ENCODE assay signal across 1 cellular context in genomic region chr11:61361686-61362541, GRCh38.
A peak's percentile ranks its signal among the peaks of the same experiment; 100 is the strongest.
TF ChIP-seq lines count a peak whose summit lies in the region.

A gene with protein sequence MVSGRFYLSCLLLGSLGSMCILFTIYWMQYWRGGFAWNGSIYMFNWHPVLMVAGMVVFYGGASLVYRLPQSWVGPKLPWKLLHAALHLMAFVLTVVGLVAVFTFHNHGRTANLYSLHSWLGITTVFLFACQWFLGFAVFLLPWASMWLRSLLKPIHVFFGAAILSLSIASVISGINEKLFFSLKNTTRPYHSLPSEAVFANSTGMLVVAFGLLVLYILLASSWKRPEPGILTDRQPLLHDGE (minus strand): TSS chr11:61361882. CDS start chr11:61356713, 5,169 bp downstream.
TSS of gene TMEM138 (plus strand) at chr11:61362374. CDS start at chr11:61364391, 2,017 bp downstream.

TF ChIP-seq in HepG2, 621 proteins besides CTCF, POLR2A, EP300 and RAD21 (continued from another document and continues in another):
- TF ChIP-seq ZNF557 (CRISPR knock-in tag; IDR thresholded peaks at IDR 0.05) (0 out of 2 replicates have a peak, but pooled peaks have one; percentile 44), NFAT5 (CRISPR knock-in tag; IDR thresholded peaks at IDR 0.05) (0 out of 2 replicates have a peak, but pooled peaks have one; percentile 23), ZNF383 (CRISPR knock-in tag; IDR thresholded peaks at IDR 0.05; ENCODE audit: borderline replicate concordance) (0 out of 2 replicates have a peak, but pooled peaks have one; percentile 74), ZIK1 (CRISPR knock-in tag; IDR thresholded peaks at IDR 0.05; ENCODE audit: borderline replicate concordance, low read depth) (0 out of 2 replicates have a peak, but pooled peaks have one; percentile 76), ZNF274 (CRISPR knock-in tag; IDR thresholded peaks at IDR 0.05) (peak; percentile 67; the same call in 1 of the 2 replicates), ZSCAN5A (CRISPR knock-in tag; IDR thresholded peaks at IDR 0.05; ENCODE audit: borderline replicate concordance) (0 out of 2 replicates have a peak, but pooled peaks have one; percentile 60), MLLT10 (CRISPR knock-in tag; IDR thresholded peaks at IDR 0.05) (no peak), SRSF4 (IDR thresholded peaks at IDR 0.05; ENCODE audit: low read depth, low read length, poor library complexity, severe bottlenecking) (no peak), ZSCAN31 (CRISPR knock-in tag; IDR thresholded peaks at IDR 0.05; ENCODE audit: low read depth) (0 out of 2 replicates have a peak, but pooled peaks have one; percentile 39), PHB2 (IDR thresholded peaks at IDR 0.05; ENCODE audit: partially characterized antibody) (no peak), RXRA (CRISPR knock-in tag; IDR thresholded peaks at IDR 0.05) (0 out of 2 replicates have a peak, but pooled peaks have one; percentile 60), ZMYM2 (CRISPR knock-in tag; IDR thresholded peaks at IDR 0.05) (no peak), NCOA1 (CRISPR knock-in tag; IDR thresholded peaks at IDR 0.05) (peak; percentile 87; the same call in 1 of the 2 replicates), ARID2 (CRISPR knock-in tag; IDR thresholded peaks at IDR 0.05; ENCODE audit: borderline replicate concordance) (0 out of 2 replicates have a peak, but pooled peaks have one; percentile 5), ZNF501 (CRISPR knock-in tag; IDR thresholded peaks at IDR 0.05) (peak; percentile 93), HMG20A (CRISPR knock-in tag; IDR thresholded peaks at IDR 0.05; ENCODE audit: borderline replicate concordance) (no peak), ZNF253 (CRISPR knock-in tag; IDR thresholded peaks at IDR 0.05; ENCODE audit: borderline replicate concordance) (peak; percentile 75; the same call in 1 of the 2 replicates), KLF13 (CRISPR knock-in tag; IDR thresholded peaks at IDR 0.05) (no peak), PHF20 (CRISPR knock-in tag; IDR thresholded peaks at IDR 0.05) (peak; percentile 78; the same call in 1 of the 2 replicates), NCOR1 (IDR thresholded peaks at IDR 0.05; ENCODE audit: borderline replicate concordance, low read length) (peak; percentile 19; the same call in 1 of the 2 replicates), CBFB (CRISPR knock-in tag; IDR thresholded peaks at IDR 0.05) (no peak; the same call in 1 of the 2 replicates), RXRB (CRISPR knock-in tag; IDR thresholded peaks at IDR 0.05; ENCODE audit: borderline replicate concordance) (peak; percentile 40), RBAK (CRISPR knock-in tag; IDR thresholded peaks at IDR 0.05) (no peak), BRD4 (CRISPR knock-in tag; IDR thresholded peaks at IDR 0.05) (peak; percentile 96; the same call in 1 of the 2 replicates), ZNF7 (CRISPR knock-in tag; IDR thresholded peaks at IDR 0.05) (no peak), ZMYM3 (CRISPR knock-in tag; IDR thresholded peaks at IDR 0.05) (peak; percentile 63; the same call in 1 of the 2 replicates), MIER3 (CRISPR knock-in tag; IDR thresholded peaks at IDR 0.05; ENCODE audit: borderline replicate concordance) (no peak), ZNF605 (CRISPR knock-in tag; IDR thresholded peaks at IDR 0.05) (peak; percentile 90), ZNF138 (CRISPR knock-in tag; IDR thresholded peaks at IDR 0.05; ENCODE audit: low read depth) (peak; percentile 77), HMGA1 (CRISPR knock-in tag; conservative IDR thresholded peaks at IDR 0.05) (no peak), ARHGAP35 (CRISPR knock-in tag; IDR thresholded peaks at IDR 0.05; ENCODE audit: borderline replicate concordance) (peak; percentile 59; the same call in 1 of the 2 replicates), PRDM4 (CRISPR knock-in tag; IDR thresholded peaks at IDR 0.05; ENCODE audit: borderline replicate concordance) (no peak)
- TF ChIP-seq, protein P1, sequence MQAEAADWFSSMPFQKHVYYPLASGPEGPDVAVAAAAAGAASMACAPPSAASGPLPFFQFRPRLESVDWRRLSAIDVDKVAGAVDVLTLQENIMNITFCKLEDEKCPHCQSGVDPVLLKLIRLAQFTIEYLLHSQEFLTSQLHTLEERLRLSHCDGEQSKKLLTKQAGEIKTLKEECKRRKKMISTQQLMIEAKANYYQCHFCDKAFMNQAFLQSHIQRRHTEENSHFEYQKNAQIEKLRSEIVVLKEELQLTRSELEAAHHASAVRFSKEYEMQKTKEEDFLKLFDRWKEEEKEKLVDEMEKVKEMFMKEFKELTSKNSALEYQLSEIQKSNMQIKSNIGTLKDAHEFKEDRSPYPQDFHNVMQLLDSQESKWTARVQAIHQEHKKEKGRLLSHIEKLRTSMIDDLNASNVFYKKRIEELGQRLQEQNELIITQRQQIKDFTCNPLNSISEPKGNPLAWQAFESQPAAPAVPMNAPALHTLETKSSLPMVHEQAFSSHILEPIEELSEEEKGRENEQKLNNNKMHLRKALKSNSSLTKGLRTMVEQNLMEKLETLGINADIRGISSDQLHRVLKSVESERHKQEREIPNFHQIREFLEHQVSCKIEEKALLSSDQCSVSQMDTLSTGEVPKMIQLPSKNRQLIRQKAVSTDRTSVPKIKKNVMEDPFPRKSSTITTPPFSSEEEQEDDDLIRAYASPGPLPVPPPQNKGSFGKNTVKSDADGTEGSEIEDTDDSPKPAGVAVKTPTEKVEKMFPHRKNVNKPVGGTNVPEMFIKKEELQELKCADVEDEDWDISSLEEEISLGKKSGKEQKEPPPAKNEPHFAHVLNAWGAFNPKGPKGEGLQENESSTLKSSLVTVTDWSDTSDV (CRISPR knock-in tag; IDR thresholded peaks at IDR 0.05): peak; percentile 31; the same call in 1 of the 2 replicates
- TF ChIP-seq, protein P2, sequence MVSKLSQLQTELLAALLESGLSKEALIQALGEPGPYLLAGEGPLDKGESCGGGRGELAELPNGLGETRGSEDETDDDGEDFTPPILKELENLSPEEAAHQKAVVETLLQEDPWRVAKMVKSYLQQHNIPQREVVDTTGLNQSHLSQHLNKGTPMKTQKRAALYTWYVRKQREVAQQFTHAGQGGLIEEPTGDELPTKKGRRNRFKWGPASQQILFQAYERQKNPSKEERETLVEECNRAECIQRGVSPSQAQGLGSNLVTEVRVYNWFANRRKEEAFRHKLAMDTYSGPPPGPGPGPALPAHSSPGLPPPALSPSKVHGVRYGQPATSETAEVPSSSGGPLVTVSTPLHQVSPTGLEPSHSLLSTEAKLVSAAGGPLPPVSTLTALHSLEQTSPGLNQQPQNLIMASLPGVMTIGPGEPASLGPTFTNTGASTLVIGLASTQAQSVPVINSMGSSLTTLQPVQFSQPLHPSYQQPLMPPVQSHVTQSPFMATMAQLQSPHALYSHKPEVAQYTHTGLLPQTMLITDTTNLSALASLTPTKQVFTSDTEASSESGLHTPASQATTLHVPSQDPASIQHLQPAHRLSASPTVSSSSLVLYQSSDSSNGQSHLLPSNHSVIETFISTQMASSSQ (IDR thresholded peaks at IDR 0.05; ENCODE audit: low read depth): no peak
- TF ChIP-seq, protein P2 (CRISPR knock-in tag; IDR thresholded peaks at IDR 0.05; ENCODE audit: borderline replicate concordance): peak; percentile 38; the same call in 1 of the 2 replicates
- TF ChIP-seq, protein P3, sequence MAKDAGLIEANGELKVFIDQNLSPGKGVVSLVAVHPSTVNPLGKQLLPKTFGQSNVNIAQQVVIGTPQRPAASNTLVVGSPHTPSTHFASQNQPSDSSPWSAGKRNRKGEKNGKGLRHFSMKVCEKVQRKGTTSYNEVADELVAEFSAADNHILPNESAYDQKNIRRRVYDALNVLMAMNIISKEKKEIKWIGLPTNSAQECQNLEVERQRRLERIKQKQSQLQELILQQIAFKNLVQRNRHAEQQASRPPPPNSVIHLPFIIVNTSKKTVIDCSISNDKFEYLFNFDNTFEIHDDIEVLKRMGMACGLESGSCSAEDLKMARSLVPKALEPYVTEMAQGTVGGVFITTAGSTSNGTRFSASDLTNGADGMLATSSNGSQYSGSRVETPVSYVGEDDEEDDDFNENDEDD (CRISPR knock-in tag; IDR thresholded peaks at IDR 0.05; ENCODE audit: borderline replicate concordance): peak; percentile 83; the same call in 1 of the 2 replicates
- TF ChIP-seq, protein P4, sequence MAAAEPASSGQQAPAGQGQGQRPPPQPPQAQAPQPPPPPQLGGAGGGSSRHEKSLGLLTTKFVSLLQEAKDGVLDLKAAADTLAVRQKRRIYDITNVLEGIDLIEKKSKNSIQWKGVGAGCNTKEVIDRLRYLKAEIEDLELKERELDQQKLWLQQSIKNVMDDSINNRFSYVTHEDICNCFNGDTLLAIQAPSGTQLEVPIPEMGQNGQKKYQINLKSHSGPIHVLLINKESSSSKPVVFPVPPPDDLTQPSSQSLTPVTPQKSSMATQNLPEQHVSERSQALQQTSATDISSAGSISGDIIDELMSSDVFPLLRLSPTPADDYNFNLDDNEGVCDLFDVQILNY (CRISPR knock-in tag; conservative IDR thresholded peaks at IDR 0.05): peak; percentile 4; the same call in 1 of the 2 replicates
- TF ChIP-seq, protein P5, sequence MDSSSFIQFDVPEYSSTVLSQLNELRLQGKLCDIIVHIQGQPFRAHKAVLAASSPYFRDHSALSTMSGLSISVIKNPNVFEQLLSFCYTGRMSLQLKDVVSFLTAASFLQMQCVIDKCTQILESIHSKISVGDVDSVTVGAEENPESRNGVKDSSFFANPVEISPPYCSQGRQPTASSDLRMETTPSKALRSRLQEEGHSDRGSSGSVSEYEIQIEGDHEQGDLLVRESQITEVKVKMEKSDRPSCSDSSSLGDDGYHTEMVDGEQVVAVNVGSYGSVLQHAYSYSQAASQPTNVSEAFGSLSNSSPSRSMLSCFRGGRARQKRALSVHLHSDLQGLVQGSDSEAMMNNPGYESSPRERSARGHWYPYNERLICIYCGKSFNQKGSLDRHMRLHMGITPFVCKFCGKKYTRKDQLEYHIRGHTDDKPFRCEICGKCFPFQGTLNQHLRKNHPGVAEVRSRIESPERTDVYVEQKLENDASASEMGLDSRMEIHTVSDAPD (CRISPR knock-in tag; IDR thresholded peaks at IDR 0.05): 0 out of 2 replicates have a peak, but pooled peaks have one; percentile 26
